In the genomic region with DNA sequence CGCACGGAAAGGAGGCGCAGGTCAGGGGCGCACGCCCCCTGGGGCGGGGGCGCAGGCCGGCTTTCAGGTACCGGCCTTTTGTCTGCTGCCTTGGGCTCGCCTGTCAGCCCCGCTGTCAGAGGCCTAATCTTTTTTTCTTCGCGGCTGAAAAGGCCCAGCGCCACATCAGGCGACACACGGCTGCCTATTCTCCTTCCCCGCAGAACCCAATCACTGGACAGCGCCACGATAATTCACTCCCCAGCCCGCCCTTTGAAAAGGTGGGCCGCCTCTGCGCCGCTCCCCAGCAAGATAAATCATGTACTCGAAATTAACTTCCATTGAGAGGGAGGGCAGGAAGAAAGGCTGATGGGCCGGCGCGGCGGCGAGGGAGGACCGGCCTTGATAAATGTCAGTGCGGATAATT, we compare ENCODE assay signal across 20 cellular contexts. TPM values are rescaled to one million over a fixed set of nuclear protein-coding genes. Genes with fewer than 3 reads are reported as not detected.
"Had no signal": no experiment of that assay in that cellular context is flagged by ENCODE, and none has a peak within 500 bp of the region (broad histone marks: within the 10 kb centered on the region; RNA-seq: fewer than 3 reads in every experiment).

No MANE protein-coding gene starts in this region.

- H3K27me3 ChIP-seq: thyroid gland, uterus had no signal

- H3K27ac Mint-ChIP-seq: activated B cell treated with CpG ODN at 0.5 μM for 24 hours; activated CD4-positive, alpha-beta memory T cell treated with anti-CD3 and anti-CD28 coated beads for 36 hours; activated naive CD8-positive, alpha-beta T cell; activated T-helper 1 cell treated with anti-CD3 and anti-CD28 coated beads, Interleukin-12 subunit alpha, Interleukin-12 subunit beta, Interleukin-2, Interleukin-4 antibody, amounts not matched to agents 30 ng/mL and 10 ng/mL and 1 ng/mL, durations not matched to agents 14 hours and 24 hours and 36 hours; dendritic cell treated with granulocyte-macrophage colony-stimulating factor and Interleukin-4, amounts not matched to agents 40 ng/mL and 50 ng/mL, for 4 days; natural killer cell had no signal

- DNase-seq: activated B cell treated with CpG ODN at 0.5 μM for 24 hours; activated CD4-positive, alpha-beta memory T cell treated with anti-CD3 and anti-CD28 coated beads for 36 hours; activated CD4-positive, alpha-beta T cell treated with anti-CD3 and anti-CD28 coated beads for 4 hours; activated T-cell treated with anti-CD3 and anti-CD28 coated beads for 4 hours; amygdala; effector CD8-positive, alpha-beta T cell; hippocampal formation; left cardiac atrium; lower lobe of right lung; natural killer cell; psoas muscle; SK-N-SH; stimulated activated CD4-positive, alpha-beta T cell treated with anti-CD3 and anti-CD28 coated beads, Interleukin-1b, Interleukin-23, amount 100 ng/mL, for 48 hours; stimulated activated CD8-positive, alpha-beta memory T cell treated with anti-CD3 and anti-CD28 coated beads, Interleukin-4, amount 100 ng/mL, for 48 hours; stimulated activated naive CD4-positive, alpha-beta T cell; thyroid gland; uterus had no signal

- H3K27ac ChIP-seq: lower lobe of right lung, psoas muscle, uterus had no signal

- H3K4me2 ChIP-seq: SK-N-SH had no signal

- H3K4me3 Mint-ChIP-seq: activated B cell treated with CpG ODN at 0.5 μM for 24 hours; activated CD4-positive, alpha-beta memory T cell treated with anti-CD3 and anti-CD28 coated beads for 36 hours; activated naive CD8-positive, alpha-beta T cell; activated T-helper 1 cell treated with anti-CD3 and anti-CD28 coated beads, Interleukin-12 subunit alpha, Interleukin-12 subunit beta, Interleukin-2, Interleukin-4 antibody, amounts not matched to agents 30 ng/mL and 10 ng/mL and 1 ng/mL, durations not matched to agents 14 hours and 24 hours and 36 hours; dendritic cell treated with granulocyte-macrophage colony-stimulating factor and Interleukin-4, amounts not matched to agents 40 ng/mL and 50 ng/mL, for 4 days; natural killer cell had no signal

- H3K9me3 Mint-ChIP-seq: activated T-helper 1 cell treated with anti-CD3 and anti-CD28 coated beads, Interleukin-12 subunit alpha, Interleukin-12 subunit beta, Interleukin-2, Interleukin-4 antibody, amounts not matched to agents 30 ng/mL and 10 ng/mL and 1 ng/mL, durations not matched to agents 14 hours and 24 hours and 36 hours; dendritic cell treated with granulocyte-macrophage colony-stimulating factor and Interleukin-4, amounts not matched to agents 40 ng/mL and 50 ng/mL, for 4 days; natural killer cell had no signal

- H3K36me3 ChIP-seq: lower lobe of right lung, thyroid gland, uterus had no signal

- H3K4me3 ChIP-seq: lower lobe of right lung, psoas muscle, thyroid gland, uterus had no signal

- ATAC-seq: left cardiac atrium, lower lobe of right lung, natural killer cell, psoas muscle had no signal

- H3K27me3 Mint-ChIP-seq: activated B cell treated with CpG ODN at 0.5 μM for 24 hours had no signal

- H3K4me1 Mint-ChIP-seq: activated B cell treated with CpG ODN at 0.5 μM for 24 hours, natural killer cell had no signal

- H3K9me2 ChIP-seq: SK-N-SH had no signal

- H3K36me3 Mint-ChIP-seq: activated CD4-positive, alpha-beta memory T cell treated with anti-CD3 and anti-CD28 coated beads for 36 hours; activated naive CD8-positive, alpha-beta T cell; natural killer cell had no signal

- H3K4me1 ChIP-seq: lower lobe of right lung, psoas muscle, uterus had no signal

RNA-seq across cellular contexts. Expression of gene PRDM16, which starts 42.6 kb away (rescaled TPM):
- total RNA-seq: activated B cell treated with CpG ODN at 0.5 μM for 24 hours; activated CD4-positive, alpha-beta memory T cell treated with anti-CD3 and anti-CD28 coated beads for 36 hours; activated T-helper 1 cell treated with anti-CD3 and anti-CD28 coated beads, Interleukin-12 subunit alpha, Interleukin-12 subunit beta, Interleukin-2, Interleukin-4 antibody, amounts not matched to agents 30 ng/mL and 10 ng/mL and 1 ng/mL, durations not matched to agents 14 hours and 24 hours and 36 hours had no signal
- polyA plus RNA-seq: SK-N-SH had no signal
